In genomic region chr5:50751064-50751657, GRCh38 we compare ENCODE assay signal across 8 cellular contexts.
DNase-seq lines count a peak whose midpoint lies in the region; ATAC-seq, FAIRE-seq and TF ChIP-seq lines count a peak whose summit lies in the region.

No MANE protein-coding gene starts in this region.

- TF ChIP-seq CTCF in HL-60 (IDR thresholded peaks at IDR 0.05; ENCODE audit: insufficient read depth, low read length), result peak; percentile 74
- peak; percentile 82; the same call in 1 of the 2 replicates for TF ChIP-seq CTCF in Panc1 (IDR thresholded peaks at IDR 0.05)

- no peaks in the 10 kb centered on the region; the same call in 1 of the 2 replicates for H3K36me3 ChIP-seq in Panc1 (ENCODE audit: control insufficient read depth, insufficient read depth, low read length)

- H3K27ac ChIP-seq in HL-60 (replicated peaks) (no peak overlapping the region), Panc1 (ENCODE audit: low read length) (no peak overlapping the region)

- H3K4me3 Mint-ChIP-seq in activated naive CD4-positive, alpha-beta T cell treated with anti-CD3 and anti-CD28 coated beads for 36 hours, result no peak overlapping the region

- no peaks in the 10 kb centered on the region for H3K27me3 Mint-ChIP-seq in activated naive CD4-positive, alpha-beta T cell treated with anti-CD3 and anti-CD28 coated beads for 36 hours (ENCODE audit: low read depth)

- H3K27ac Mint-ChIP-seq in activated naive CD4-positive, alpha-beta T cell treated with anti-CD3 and anti-CD28 coated beads for 36 hours, result peak overlapping the region; percentile 47

- H3K27me3 ChIP-seq in HL-60 (ENCODE audit: insufficient read depth, poor library complexity, severe bottlenecking) (no peaks in the 10 kb centered on the region), Panc1 (ENCODE audit: control insufficient read depth, insufficient read depth, low read length) (no peaks in the 10 kb centered on the region)

- intact Hi-C loops in activated naive CD4-positive, alpha-beta T cell treated with anti-CD3 and anti-CD28 coated beads for 36 hours (cut with micrococcal nuclease), result loop anchor here (1.0 to 2.0 kb wide), 6 partner anchors 40 to 426 kb away; no protein-coding TSS in a partner anchor
- intact Hi-C loops in Panc1 (cut with micrococcal nuclease; ENCODE audit: unreplicated experiment), result loop anchor here (5.0 kb wide), 1 partner anchor 239 kb away; no protein-coding TSS in a partner anchor

- POLR2A ChIA-PET in Panc1 (lab: Charles Lee), result no interaction called here

- no peaks in the 10 kb centered on the region for H3K9me3 ChIP-seq in Panc1 (ENCODE audit: control insufficient read depth, insufficient read depth, low read depth, low read length)

- peak; percentile 52 for DNase-seq in activated naive CD4-positive, alpha-beta T cell treated with anti-CD3 and anti-CD28 coated beads for 36 hours
- no peak for DNase-seq in activated naive CD4-positive, alpha-beta T cell treated with anti-CD3 and anti-CD28 coated beads, Interleukin-2, amount 50 U/mL, for 16 hours
- peak; percentile 21 to 55 for DNase-seq in HL-60 (ENCODE audit: low read depth in 1 of 2, low spot score in 1 of 2)
- peak; percentile 35 for DNase-seq in Panc1 (ENCODE audit: low read depth, low spot score)
- DNase-seq in brain pericyte (ENCODE audit: low read depth, low spot score), result peak; percentile 15
- DNase-seq in left kidney (ENCODE audit: low read depth, low spot score), result peak; percentile 71
- peak; percentile 30 for DNase-seq in urothelium cell line (ENCODE audit: low spot score)

- H3K9me3 Mint-ChIP-seq in activated naive CD4-positive, alpha-beta T cell treated with anti-CD3 and anti-CD28 coated beads for 36 hours, result no peaks in the 10 kb centered on the region

- peak; percentile 91 for ATAC-seq in GM21515 (IDR thresholded peaks at IDR 0.05; ENCODE audit: unreplicated experiment)
- ATAC-seq in Panc1, result peak; percentile 93

- peaks cover 37% of the 10 kb centered on the region for H3K4me1 Mint-ChIP-seq in activated naive CD4-positive, alpha-beta T cell treated with anti-CD3 and anti-CD28 coated beads for 36 hours (ENCODE audit: low read depth)

- FAIRE-seq in urothelium cell line (lab: Jason Lieb, UNC), result no peak

- no peaks in the 10 kb centered on the region; the same call in 1 of the 2 replicates for H3K4me1 ChIP-seq in Panc1 (ENCODE audit: control insufficient read depth, insufficient read depth, low read length)

- in situ Hi-C loops in Panc1 (cut with HindIII; ENCODE audit: low pct_unique_long_range_greater_than_20kb, low sequenced_read_pairs), result no loop called here

- CTCF ChIA-PET in activated naive CD4-positive, alpha-beta T cell treated with anti-CD3 and anti-CD28 coated beads for 36 hours (lab: Charles Lee), result interaction anchor here (0.5 to 1.4 kb wide), 6 partner anchors 23 to 310 kb away, joined by 3 to 5 read pairs (median 4); partner anchors contain the start of gene EMB
- CTCF ChIA-PET in Panc1 (lab: Charles Lee), result interaction anchor here (0.6 kb wide), 1 partner anchor 310 kb away, joined by 3 read pairs; the partner anchor contains the start of gene EMB

- H3K36me3 Mint-ChIP-seq in activated naive CD4-positive, alpha-beta T cell treated with anti-CD3 and anti-CD28 coated beads for 36 hours (ENCODE audit: low read depth), result peaks cover 10% of the 10 kb centered on the region

- no peak overlapping the region for H3K4me3 ChIP-seq in HL-60 (replicated peaks; ENCODE audit: insufficient read depth, low read length)
- H3K4me3 ChIP-seq in Panc1 (ENCODE audit: low read depth in 2 of 2, low read length in 2 of 2), result no peak overlapping the region

- BruUV-seq in Panc1 (replicated peaks; lab: Mats Ljungman, UMichigan), result no TSS peak
